In genomic region chr1:100363831-100364230, GRCh38 we compare ENCODE assay signal across 20 cellular contexts. TPM values are rescaled to one million over a fixed set of nuclear protein-coding genes. Genes with fewer than 3 reads are reported as not detected.
DNase-seq lines count a peak whose midpoint lies in the region; ATAC-seq and TF ChIP-seq lines count a peak whose summit lies in the region.
"Had no signal": no experiment of that assay in that cellular context is flagged by ENCODE, and none has a peak within 500 bp of the region (broad histone marks: within the 10 kb centered on the region; RNA-seq: fewer than 3 reads in every experiment).

No MANE protein-coding gene starts in this region.

- H3K4me2 ChIP-seq in trophoblast cell (ENCODE audit: low read length) = no peak overlapping the region
- H3K4me2 ChIP-seq: A549, GM23338 had no signal

- H3K79me2 ChIP-seq in trophoblast cell (ENCODE audit: control insufficient read depth, insufficient read depth, low read length, poor library complexity) = peaks cover 3% of the 10 kb centered on the region

- H2AK5ac ChIP-seq in trophoblast cell (ENCODE audit: low read length) = no peak overlapping the region

- H4K91ac ChIP-seq in trophoblast cell (ENCODE audit: low read depth, low read length) = no peak overlapping the region

- no peaks in the 10 kb centered on the region for H3K27me3 Mint-ChIP-seq in activated CD8-positive, alpha-beta T cell treated with anti-CD3 and anti-CD28 coated beads for 36 hours
- no peaks in the 10 kb centered on the region for H3K27me3 Mint-ChIP-seq in activated CD8-positive, alpha-beta T cell treated with anti-CD3 and anti-CD28 coated beads, Interleukin-2, amount 10 ng/mL, durations not matched to agents 7 days and 5 days (ENCODE audit: low read depth)
- H3K27me3 Mint-ChIP-seq in CD8-positive, alpha-beta memory T cell = no peaks in the 10 kb centered on the region
- H3K27me3 Mint-ChIP-seq in immature natural killer cell (ENCODE audit: low read depth in 3 of 3) = no peaks in the 10 kb centered on the region
- H3K27me3 Mint-ChIP-seq: CD4-positive, alpha-beta memory T cell had no signal

- no peak overlapping the region for H2AFZ ChIP-seq in trophoblast cell (ENCODE audit: insufficient read depth, low read length, poor library complexity)
- H2AFZ ChIP-seq: GM23338 had no signal

- DNase-seq in activated CD8-positive, alpha-beta T cell treated with anti-CD3 and anti-CD28 coated beads for 36 hours = no peak
- no peak for DNase-seq in activated CD8-positive, alpha-beta T cell treated with anti-CD3 and anti-CD28 coated beads, Interleukin-2, amount 10 ng/mL, durations not matched to agents 7 days and 5 days
- DNase-seq in BE2C (no peak), trophoblast cell (no peak), immature natural killer cell (no peak), right atrium auricular region (ENCODE audit: low spot score) (no peak), kidney tubule cell (ENCODE audit: low spot score) (no peak)
- DNase-seq in CD8-positive, alpha-beta memory T cell = no peak
- DNase-seq: 8988T; ACHN; AML-193; C1 segment of cervical spinal cord; CD4-positive, alpha-beta memory T cell; DMS 273 treated with DMSO at 0.1 percent for 48 hours; DMS79 treated with DMSO at 0.1 percent for 48 hours; GF-D8; H9 had no signal

- CTCF ChIA-PET in activated CD8-positive, alpha-beta T cell treated with anti-CD3 and anti-CD28 coated beads for 36 hours (lab: Charles Lee) = interaction anchor here (0.7 to 1.1 kb wide), 2 partner anchors 9 to 30 kb away, joined by 3 to 7 read pairs; no protein-coding TSS in a partner anchor
- CTCF ChIA-PET in activated CD8-positive, alpha-beta T cell treated with anti-CD3 and anti-CD28 coated beads, Interleukin-2, amount 10 ng/mL, durations not matched to agents 7 days and 5 days (lab: Charles Lee) = no interaction called here
- CTCF ChIA-PET in CD8-positive, alpha-beta memory T cell (lab: Charles Lee) = interaction anchor here (0.9 kb wide), 1 partner anchor 93 kb away, joined by 3 read pairs; no protein-coding TSS in a partner anchor

- H3K79me1 ChIP-seq in trophoblast cell (ENCODE audit: low read length) = no peaks in the 10 kb centered on the region

- no peak overlapping the region for H4K12ac ChIP-seq in trophoblast cell (ENCODE audit: low read depth, low read length)

- H3K36me3 ChIP-seq in BE2C = no peaks in the 10 kb centered on the region
- peaks cover 3% of the 10 kb centered on the region for H3K36me3 ChIP-seq in CD8-positive, alpha-beta memory T cell (ENCODE audit: insufficient read depth, low read length)
- H3K36me3 ChIP-seq in trophoblast cell (ENCODE audit: control insufficient read depth in 1 of 2, insufficient read depth in 2 of 2, low read length in 2 of 2) = peaks cover 3 to 9% of the 10 kb centered on the region in 2 experiments
- H3K36me3 ChIP-seq in right atrium auricular region = no peaks in the 10 kb centered on the region

- H3K9me3 ChIP-seq in BE2C (no peaks in the 10 kb centered on the region), trophoblast cell (ENCODE audit: insufficient read depth, low read depth, low read length) (peaks cover 2% of the 10 kb centered on the region), right atrium auricular region (no peaks in the 10 kb centered on the region)
- no peaks in the 10 kb centered on the region for H3K9me3 ChIP-seq in CD8-positive, alpha-beta memory T cell (ENCODE audit: low read length)
- H3K9me3 ChIP-seq: A549 had no signal

- no peak overlapping the region for H3K4me3 Mint-ChIP-seq in activated CD8-positive, alpha-beta T cell treated with anti-CD3 and anti-CD28 coated beads for 36 hours
- H3K4me3 Mint-ChIP-seq in activated CD8-positive, alpha-beta T cell treated with anti-CD3 and anti-CD28 coated beads, Interleukin-2, amount 10 ng/mL, durations not matched to agents 7 days and 5 days = no peak overlapping the region
- H3K4me3 Mint-ChIP-seq in CD8-positive, alpha-beta memory T cell = peak overlapping the region in 4 of 7 donors; percentile 22 to 76 (median 39)
- no peak overlapping the region for H3K4me3 Mint-ChIP-seq in immature natural killer cell
- H3K4me3 Mint-ChIP-seq: GM23338, H9 had no signal

- WGBS in trophoblast cell (ENCODE audit: extremely low coverage, insufficient coverage, insufficient read length) = no CpG with 5 or more reads among the region's 4 CpGs

- peaks cover 74% of the 10 kb centered on the region for H3K4me1 Mint-ChIP-seq in activated CD8-positive, alpha-beta T cell treated with anti-CD3 and anti-CD28 coated beads for 36 hours (ENCODE audit: low read depth)
- peaks cover 48% of the 10 kb centered on the region for H3K4me1 Mint-ChIP-seq in activated CD8-positive, alpha-beta T cell treated with anti-CD3 and anti-CD28 coated beads, Interleukin-2, amount 10 ng/mL, durations not matched to agents 7 days and 5 days (ENCODE audit: low read depth)
- H3K4me1 Mint-ChIP-seq in CD8-positive, alpha-beta memory T cell = peaks cover 83 to 97% (median 95%) of the 10 kb centered on the region in 3 donors
- H3K4me1 Mint-ChIP-seq in immature natural killer cell = peaks cover 78 to 81% of the 10 kb centered on the region in 2 donors

- POLR2A ChIA-PET in activated CD8-positive, alpha-beta T cell treated with anti-CD3 and anti-CD28 coated beads for 36 hours (lab: Charles Lee) = interaction anchor here (3.8 kb wide), 1 partner anchor 10 kb away, joined by 21 read pairs; the partner anchor contains the start of gene CDC14A
- POLR2A ChIA-PET in activated CD8-positive, alpha-beta T cell treated with anti-CD3 and anti-CD28 coated beads, Interleukin-2, amount 10 ng/mL, durations not matched to agents 7 days and 5 days (lab: Charles Lee) = interaction anchor here (0.7 to 1.3 kb wide), 3 partner anchors 10 to 230 kb away, joined by 4 to 12 read pairs (median 6); partner anchors contain the start of gene TRMT13
- POLR2A ChIA-PET in CD8-positive, alpha-beta memory T cell (lab: Charles Lee) = interaction anchor here (0.7 to 1.4 kb wide), 4 partner anchors 9 to 84 kb away, joined by 3 to 7 read pairs (median 3); no protein-coding TSS in a partner anchor

- peak overlapping the region; percentile 39 for H3K4ac ChIP-seq in trophoblast cell (ENCODE audit: low read depth, low read length)

- peak overlapping the region; percentile 53 for H3K27ac Mint-ChIP-seq in activated CD8-positive, alpha-beta T cell treated with anti-CD3 and anti-CD28 coated beads for 36 hours
- no peak overlapping the region for H3K27ac Mint-ChIP-seq in activated CD8-positive, alpha-beta T cell treated with anti-CD3 and anti-CD28 coated beads, Interleukin-2, amount 10 ng/mL, durations not matched to agents 7 days and 5 days
- H3K27ac Mint-ChIP-seq in CD8-positive, alpha-beta memory T cell = peak overlapping the region in 5 of 8 donors; percentile 36 to 89 (median 75)
- no peak overlapping the region for H3K27ac Mint-ChIP-seq in immature natural killer cell
- H3K27ac Mint-ChIP-seq: GM23338 had no signal

- no peak overlapping the region for H2BK12ac ChIP-seq in trophoblast cell (ENCODE audit: low read length)

- no peak overlapping the region for H3K9ac ChIP-seq in trophoblast cell (ENCODE audit: low read length)

- no peak for ATAC-seq in activated CD8-positive, alpha-beta T cell treated with anti-CD3 and anti-CD28 coated beads for 36 hours
- no peak for ATAC-seq in activated CD8-positive, alpha-beta T cell treated with anti-CD3 and anti-CD28 coated beads, Interleukin-2, amount 10 ng/mL, durations not matched to agents 7 days and 5 days
- ATAC-seq: A549, HCT116 had no signal

- H3K27me3 ChIP-seq in BE2C (no peaks in the 10 kb centered on the region), trophoblast cell (ENCODE audit: insufficient read depth, low read length) (no peaks in the 10 kb centered on the region), right atrium auricular region (no peaks in the 10 kb centered on the region)
- H3K27me3 ChIP-seq in CD8-positive, alpha-beta memory T cell (ENCODE audit: insufficient read depth, low read length, poor library complexity, severe bottlenecking) = no peaks in the 10 kb centered on the region

- no peak for TF ChIP-seq CTCF in activated CD8-positive, alpha-beta T cell treated with anti-CD3 and anti-CD28 coated beads for 36 hours (IDR thresholded peaks at IDR 0.05)
- TF ChIP-seq CTCF in BE2C (IDR thresholded peaks at IDR 0.05; ENCODE audit: low read depth, low read length) (no peak), right atrium auricular region (IDR thresholded peaks at IDR 0.05) (no peak)

- H3K4me3 ChIP-seq in BE2C (ENCODE audit: low read depth, low read length) = peak overlapping the region; percentile 57
- H3K4me3 ChIP-seq in CD8-positive, alpha-beta memory T cell (ENCODE audit: low read length) = no peak overlapping the region
- no peak overlapping the region for H3K4me3 ChIP-seq in trophoblast cell (ENCODE audit: low read depth, low read length)
- no peak overlapping the region for H3K4me3 ChIP-seq in right atrium auricular region
- H3K4me3 ChIP-seq: A549, GM23338 had no signal

- H2BK120ac ChIP-seq in trophoblast cell (ENCODE audit: insufficient read depth, low read length, poor library complexity) = no peak overlapping the region

- H3K14ac ChIP-seq in trophoblast cell (ENCODE audit: low read length) = no peak overlapping the region

- H3K27ac ChIP-seq in CD8-positive, alpha-beta memory T cell (ENCODE audit: low read depth, low read length) = peak overlapping the region; percentile 34
- H3K27ac ChIP-seq in trophoblast cell (ENCODE audit: low read depth, low read length) (no peak overlapping the region), right atrium auricular region (no peak overlapping the region)
- H3K27ac ChIP-seq: A549 had no signal

- peaks cover 9% of the 10 kb centered on the region for H3K4me1 ChIP-seq in BE2C
- H3K4me1 ChIP-seq in CD8-positive, alpha-beta memory T cell (ENCODE audit: insufficient read depth, low read length) = peaks cover 65% of the 10 kb centered on the region
- H3K4me1 ChIP-seq in trophoblast cell (ENCODE audit: control insufficient read depth in 1 of 2, insufficient read depth in 2 of 2, low read length in 2 of 2) = peaks cover 2 to 3% of the 10 kb centered on the region in 2 experiments
- peaks cover 0 to 26% of the 10 kb centered on the region in 2 donors for H3K4me1 ChIP-seq in right atrium auricular region
- H3K4me1 ChIP-seq: A549 had no signal

- H3K9me3 Mint-ChIP-seq in activated CD8-positive, alpha-beta T cell treated with anti-CD3 and anti-CD28 coated beads for 36 hours = peaks cover 3% of the 10 kb centered on the region
- H3K9me3 Mint-ChIP-seq in activated CD8-positive, alpha-beta T cell treated with anti-CD3 and anti-CD28 coated beads, Interleukin-2, amount 10 ng/mL, durations not matched to agents 7 days and 5 days (ENCODE audit: insufficient read depth) = no peaks in the 10 kb centered on the region
- no peaks in the 10 kb centered on the region for H3K9me3 Mint-ChIP-seq in CD8-positive, alpha-beta memory T cell
- H3K9me3 Mint-ChIP-seq in immature natural killer cell = no peaks in the 10 kb centered on the region
- H3K9me3 Mint-ChIP-seq: GM23338, H9 had no signal

- intact Hi-C loops in activated CD8-positive, alpha-beta T cell treated with anti-CD3 and anti-CD28 coated beads for 36 hours (cut with micrococcal nuclease) = no loop called here

- no peak overlapping the region for H2BK5ac ChIP-seq in trophoblast cell (ENCODE audit: low read depth, low read length, poor library complexity)

- H3K23ac ChIP-seq in trophoblast cell (ENCODE audit: low read length) = no peak overlapping the region

- peaks cover 63% of the 10 kb centered on the region for H3K36me3 Mint-ChIP-seq in activated CD8-positive, alpha-beta T cell treated with anti-CD3 and anti-CD28 coated beads for 36 hours (ENCODE audit: low read depth)
- peaks cover 69% of the 10 kb centered on the region for H3K36me3 Mint-ChIP-seq in activated CD8-positive, alpha-beta T cell treated with anti-CD3 and anti-CD28 coated beads, Interleukin-2, amount 10 ng/mL, durations not matched to agents 7 days and 5 days (ENCODE audit: low read depth)
- H3K36me3 Mint-ChIP-seq in CD8-positive, alpha-beta memory T cell = peaks cover 7 to 86% (median 23%) of the 10 kb centered on the region in 3 donors
- peaks cover 11 to 17% (median 13%) of the 10 kb centered on the region in 3 donors for H3K36me3 Mint-ChIP-seq in immature natural killer cell

- H4K8ac ChIP-seq in trophoblast cell (ENCODE audit: low read depth, low read length) = no peak overlapping the region

- H3K18ac ChIP-seq in trophoblast cell (ENCODE audit: low read length) = no peak overlapping the region

RNA-seq across cellular contexts. Expression of gene CDC14A, which starts 11.5 kb away (rescaled TPM):
- total RNA-seq in activated CD8-positive, alpha-beta T cell treated with anti-CD3 and anti-CD28 coated beads for 36 hours = 10 to 100 TPM; 14.3 to 17.2 TPM
- total RNA-seq in activated CD8-positive, alpha-beta T cell treated with anti-CD3 and anti-CD28 coated beads, Interleukin-2, amount 10 ng/mL, durations not matched to agents 7 days and 5 days = 10 to 100 TPM; 24.9 to 26.7 TPM
- polyA plus RNA-seq in BE2C (2012; ENCODE audit: insufficient read depth, insufficient read length, low read depth) = 5.7 TPM
- 10 to 100 TPM; 25.4 to 27.9 TPM for total RNA-seq in CD8-positive, alpha-beta memory T cell
- 36.4 TPM for polyA plus RNA-seq in CD8-positive, alpha-beta memory T cell
- 8.8 and 9.6 TPM in 2 replicates for polyA plus RNA-seq in trophoblast cell (2013)
- 10 to 100 TPM in 2 of 3 donors, 1 to 10 TPM in 1; 5.8 to 15.4 (median 10.9) TPM for polyA plus RNA-seq in immature natural killer cell
- total RNA-seq in right atrium auricular region = 1 to 10 TPM; 5.3 to 5.5 TPM

Comparison
In these comparisons a context has a peak if more than half of its experiments do, and no peak if none do; other contexts are left out.
1. H3K27ac Mint-ChIP-seq: peak in activated CD8-positive, alpha-beta T cell treated with anti-CD3 and anti-CD28 coated beads for 36 hours (single experiment) and CD8-positive, alpha-beta memory T cell (5 of 8); none in activated CD8-positive, alpha-beta T cell treated with anti-CD3 and anti-CD28 coated beads, Interleukin-2, amount 10 ng/mL, durations not matched to agents 7 days and 5 days (single experiment) and immature natural killer cell (0 of 6).
2. H3K4me3 Mint-ChIP-seq: peak in CD8-positive, alpha-beta memory T cell (4 of 7); none in activated CD8-positive, alpha-beta T cell treated with anti-CD3 and anti-CD28 coated beads for 36 hours (single experiment), activated CD8-positive, alpha-beta T cell treated with anti-CD3 and anti-CD28 coated beads, Interleukin-2, amount 10 ng/mL, durations not matched to agents 7 days and 5 days (single experiment) and immature natural killer cell (0 of 5).